ENCODE assay signal across 6 cellular contexts in genomic region chr20:53956013-53956715, GRCh38.
"Had no signal": no experiment of that assay in that cellular context is flagged by ENCODE, and none has a peak within 500 bp of the region (broad histone marks: within the 10 kb centered on the region; RNA-seq: fewer than 3 reads in every experiment).

No MANE protein-coding gene starts in this region.

- H3K4me3 ChIP-seq: GM23338 had no signal

- FAIRE-seq: H1, H54 had no signal

- DNase-seq: H9, HCEC 1CT, IMR-90 had no signal

- ATAC-seq: GM23338 had no signal
